10 cellular contexts compared by ENCODE assay signal in the genomic region with DNA sequence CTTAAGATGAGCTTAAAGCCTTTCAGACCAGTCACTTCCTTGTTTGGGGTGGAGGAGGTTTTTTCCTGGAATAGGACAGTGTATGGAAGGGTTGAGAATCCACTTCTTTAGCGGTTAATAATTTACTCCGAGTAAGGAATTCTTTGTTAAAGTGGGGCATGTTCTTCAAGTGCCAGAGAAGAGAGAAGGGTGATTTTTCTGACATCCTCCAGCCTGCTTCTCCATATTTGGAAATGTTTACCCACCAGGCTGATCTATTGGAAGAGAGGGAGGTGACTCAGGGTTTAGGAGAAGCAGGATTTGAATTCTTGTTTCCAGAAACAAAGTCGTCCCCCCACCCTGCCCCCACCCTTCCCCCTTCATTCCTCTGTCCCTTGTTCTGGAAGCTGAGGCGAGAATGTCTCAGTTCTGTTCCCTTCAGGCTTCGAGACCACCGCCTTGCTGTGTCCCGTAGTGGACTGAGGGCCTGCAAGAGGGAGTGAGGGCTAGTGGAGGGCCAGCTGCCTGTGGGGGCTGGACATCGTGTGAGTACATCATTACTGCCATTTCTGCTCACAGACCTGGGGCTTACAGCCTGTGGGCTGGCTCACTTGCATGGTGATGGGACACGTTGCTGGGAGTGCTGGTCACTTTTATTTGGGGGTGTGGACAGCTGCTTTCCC. TPM values are rescaled to one million over a fixed set of nuclear protein-coding genes. Genes with fewer than 3 reads are reported as not detected.
DNase-seq lines count a peak whose midpoint lies in the region; ATAC-seq, FAIRE-seq and TF ChIP-seq lines count a peak whose summit lies in the region.
"Had no signal": no experiment of that assay in that cellular context is flagged by ENCODE, and none has a peak within 500 bp of the region (broad histone marks: within the 10 kb centered on the region; RNA-seq: fewer than 3 reads in every experiment).

No MANE protein-coding gene starts in this region.

- H3K4me1 ChIP-seq in astrocyte (ENCODE audit: insufficient read depth, low read length) = peaks cover 49% of the 10 kb centered on the region
- peaks cover 6 to 58% (median 22%) of the 10 kb centered on the region in 6 donors for H3K4me1 ChIP-seq in spleen

- DNase-seq in GM03348 (ENCODE audit: low spot score) = peak; percentile 36
- DNase-seq in astrocyte (ENCODE audit: low read depth) = peak; percentile 86
- DNase-seq in kidney tubule cell (ENCODE audit: low spot score) = peak; percentile 99
- no peak for DNase-seq in spleen
- no peak for DNase-seq in GM19239 (ENCODE audit: insufficient read length, low spot score)
- DNase-seq in NCI-H2196 treated with DMSO at 0.1 percent for 48 hours (lab: John Stamatoyannopoulos, UW; ENCODE audit: unreplicated experiment) = no peak
- DNase-seq: activated CD8-positive, alpha-beta memory T cell treated with anti-CD3 and anti-CD28 coated beads, Interleukin-2, amount 10 ng/mL, durations not matched to agents 7 days and 5 days had no signal

- no peak for TF ChIP-seq POLR2A in spleen (IDR thresholded peaks at IDR 0.05)

- WGBS in spleen, 5 donors = 73 to 86% (median 80%) methylated on average over 9 of the region's 9 CpGs

- peaks cover 89% of the 10 kb centered on the region for H3K79me2 ChIP-seq in astrocyte (ENCODE audit: insufficient read depth, low read length)

- TF ChIP-seq CTCF in astrocyte (IDR thresholded peaks at IDR 0.05; ENCODE audit: insufficient read depth, low read depth, low read length) (no peak), spleen (IDR thresholded peaks at IDR 0.05 in 8 of 11, conservative IDR thresholded peaks at IDR 0.05 in 3 of 11) (no peak)

- H3K4me3 ChIP-seq in astrocyte (ENCODE audit: insufficient read depth, low read depth, low read length) (peak overlapping the region; percentile 44), spleen (peak overlapping the region in 1 of 8 donors; percentile 44)

- peak overlapping the region; percentile 70 for H3K9ac ChIP-seq in astrocyte (ENCODE audit: low read length)

- H3K36me3 Mint-ChIP-seq in astrocyte (ENCODE audit: low read depth, unreplicated experiment) = peaks cover 17% of the 10 kb centered on the region

- peaks cover 12% of the 10 kb centered on the region for H3K36me3 ChIP-seq in astrocyte (ENCODE audit: insufficient read depth, low read length)
- H3K36me3 ChIP-seq in spleen = peaks cover 0 to 19% (median 0%) of the 10 kb centered on the region in 6 donors

- intact Hi-C loops in spleen (cut with DNase I; ENCODE audit: low total_unique reads) = no loop called here

- FAIRE-seq in astrocyte (lab: Jason Lieb, UNC) (no peak), GM19239 (lab: Jason Lieb, UNC) (no peak)
- FAIRE-seq: endometrium had no signal

- H3K27ac ChIP-seq in astrocyte (ENCODE audit: low read depth, low read length) = peak overlapping the region; percentile 79
- H3K27ac ChIP-seq in spleen = peak overlapping the region in 7 of 8 donors; percentile 60 to 79 (median 74)

- H3K27me3 ChIP-seq in astrocyte (ENCODE audit: insufficient read depth, low read length) = no peaks in the 10 kb centered on the region
- no peaks in the 10 kb centered on the region for H3K27me3 ChIP-seq in spleen (replicated peaks in 1 of 7)

- peaks cover 58% of the 10 kb centered on the region for H3K4me1 Mint-ChIP-seq in astrocyte (ENCODE audit: low read depth, unreplicated experiment)

- no peaks in the 10 kb centered on the region for H3K27me3 Mint-ChIP-seq in astrocyte (ENCODE audit: low read depth, unreplicated experiment)
- H3K27me3 Mint-ChIP-seq: activated CD8-positive, alpha-beta memory T cell treated with anti-CD3 and anti-CD28 coated beads, Interleukin-2, amount 10 ng/mL, durations not matched to agents 7 days and 5 days had no signal

- peak overlapping the region; percentile 84 for H3K4me3 Mint-ChIP-seq in astrocyte (ENCODE audit: unreplicated experiment)
- H3K4me3 Mint-ChIP-seq: activated CD8-positive, alpha-beta memory T cell treated with anti-CD3 and anti-CD28 coated beads, Interleukin-2, amount 10 ng/mL, durations not matched to agents 7 days and 5 days had no signal

- H3K27ac Mint-ChIP-seq in astrocyte (ENCODE audit: unreplicated experiment) = peak overlapping the region; percentile 95
- H3K27ac Mint-ChIP-seq: activated CD8-positive, alpha-beta memory T cell treated with anti-CD3 and anti-CD28 coated beads, Interleukin-2, amount 10 ng/mL, durations not matched to agents 7 days and 5 days had no signal

- H3K9me3 Mint-ChIP-seq in astrocyte (ENCODE audit: unreplicated experiment) = no peaks in the 10 kb centered on the region

- no peak for ATAC-seq in HG03095 (IDR thresholded peaks at IDR 0.05; ENCODE audit: unreplicated experiment)
- ATAC-seq in GM18868 (IDR thresholded peaks at IDR 0.05; ENCODE audit: unreplicated experiment) = no peak
- ATAC-seq: activated CD8-positive, alpha-beta memory T cell treated with anti-CD3 and anti-CD28 coated beads, Interleukin-2, amount 10 ng/mL, durations not matched to agents 7 days and 5 days had no signal

- H4K20me1 ChIP-seq in astrocyte (ENCODE audit: insufficient read depth, low read length) = peaks cover 27% of the 10 kb centered on the region

- no peak overlapping the region for H2AFZ ChIP-seq in astrocyte (ENCODE audit: low read depth, low read length)

- H3K9me3 ChIP-seq in astrocyte (ENCODE audit: insufficient read depth, low read depth, low read length) (no peaks in the 10 kb centered on the region), spleen (no peaks in the 10 kb centered on the region)

- peak overlapping the region; percentile 79 for H3K4me2 ChIP-seq in astrocyte (ENCODE audit: low read length)

RNA-seq across cellular contexts. Expression of gene LPP, which starts 58.5 kb away (rescaled TPM):
- total RNA-seq in astrocyte = 193 and 222 TPM in 2 replicates
- 100 to 1,000 TPM; 109 to 270 (median 176) TPM for total RNA-seq in spleen
- polyA plus RNA-seq in spleen = 1 to 10 TPM; 2.4 to 5.6 (median 3.5) TPM

Comparison
In these comparisons a context has a peak if more than half of its experiments do, and no peak if none do; other contexts are left out.
1. DNase-seq: peak in GM03348 (single experiment), astrocyte (single experiment) and kidney tubule cell (single experiment); none in spleen (single experiment), GM19239 (single experiment) and NCI-H2196 treated with DMSO at 0.1 percent for 48 hours (single experiment).